Comparison of ENCODE assay signal across 9 cellular contexts in the genomic region with DNA sequence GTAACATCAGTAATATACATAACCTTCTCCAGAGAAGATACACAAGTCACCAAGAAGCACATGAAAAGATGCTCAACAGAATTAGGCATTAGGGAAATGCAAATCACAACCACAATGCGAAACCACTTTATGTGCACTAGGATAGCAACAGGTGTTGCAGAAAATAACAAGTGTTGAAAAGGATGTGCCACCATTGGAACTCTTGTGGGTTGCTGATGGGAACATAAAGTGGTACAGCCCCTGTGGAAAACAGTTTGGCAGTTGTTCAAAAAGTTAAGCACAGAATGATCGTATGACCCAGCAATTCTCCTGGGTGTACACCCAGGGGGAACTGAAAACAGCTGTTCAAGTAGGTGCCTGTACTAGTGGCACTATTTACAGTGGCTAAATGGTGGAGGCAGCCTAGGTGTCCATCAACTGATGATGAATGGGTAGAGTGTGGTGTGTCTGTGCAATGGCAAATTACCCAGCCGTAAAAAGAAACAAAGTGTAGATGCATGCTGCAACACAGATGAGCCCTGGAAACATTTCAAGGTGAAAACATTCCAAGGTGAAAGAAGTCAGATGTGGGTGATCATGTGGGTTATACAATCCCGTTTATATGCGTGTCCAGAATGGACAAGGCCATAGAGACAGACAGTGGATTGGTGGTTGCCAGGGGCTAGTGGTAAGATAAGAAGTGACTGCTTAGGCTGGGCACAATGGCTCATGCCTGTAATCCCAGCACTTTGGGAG. TPM values are rescaled to one million over a fixed set of nuclear protein-coding genes. Genes with fewer than 3 reads are reported as not detected.
DNase-seq lines count a peak whose midpoint lies in the region; ATAC-seq, FAIRE-seq and TF ChIP-seq lines count a peak whose summit lies in the region.
"Had no signal": no experiment of that assay in that cellular context is flagged by ENCODE, and none has a peak within 500 bp of the region (broad histone marks: within the 10 kb centered on the region; RNA-seq: fewer than 3 reads in every experiment).

No MANE protein-coding gene starts in this region.

- H3K27me3 ChIP-seq in GM06990 (replicated peaks; ENCODE audit: control insufficient read depth, insufficient read depth, low read length) = no peaks in the 10 kb centered on the region
- H3K27me3 ChIP-seq in A673 (replicated peaks; ENCODE audit: insufficient read depth, low read depth, low read length, poor library complexity) = no peaks in the 10 kb centered on the region
- H3K27me3 ChIP-seq in HepG2 (ENCODE audit: control insufficient read depth in 1 of 2, insufficient read depth in 2 of 2, low read length in 2 of 2) = no peaks in the 10 kb centered on the region

- H3K4me1 ChIP-seq in A673 (ENCODE audit: insufficient read depth, low read length, poor library complexity, severe bottlenecking) (no peaks in the 10 kb centered on the region), HepG2 (ENCODE audit: insufficient read depth, low read length) (no peaks in the 10 kb centered on the region)

- TF ChIP-seq CTCF in GM06990 (IDR thresholded peaks at IDR 0.05; ENCODE audit: insufficient read depth, low read length, poor library complexity, severe bottlenecking) (no peak), GM20000 (IDR thresholded peaks at IDR 0.05; ENCODE audit: extremely low read depth, missing control alignments) (no peak), A673 (conservative IDR thresholded peaks at IDR 0.05; ENCODE audit: low read depth, low read length) (no peak), HepG2 (CRISPR knock-in tag; IDR thresholded peaks at IDR 0.05) (no peak)

- ATAC-seq in HG03442 (IDR thresholded peaks at IDR 0.05; ENCODE audit: unreplicated experiment) = peak; percentile 96
- no peak for ATAC-seq in HepG2
- ATAC-seq: WTC11 had no signal

- no peak overlapping the region for H2AFZ ChIP-seq in HepG2 (ENCODE audit: low read length)

- H3K27ac ChIP-seq in A673 (ENCODE audit: low read depth, low read length, poor library complexity, severe bottlenecking) (no peak overlapping the region), HepG2 (ENCODE audit: extremely low read length, insufficient read depth, low read length) (no peak overlapping the region)

- TF ChIP-seq RAD21 in HepG2 (CRISPR knock-in tag; IDR thresholded peaks at IDR 0.05) = no peak

- no peaks in the 10 kb centered on the region for H3K79me2 ChIP-seq in HepG2 (ENCODE audit: insufficient read depth, low read length)

- no TSS peak for BruUV-seq in A673 (replicated peaks; lab: Mats Ljungman, UMichigan)
- BruUV-seq in HepG2 (replicated peaks; lab: Mats Ljungman, UMichigan) = no TSS peak

- in situ Hi-C loops in HepG2 (cut with HindIII; ENCODE audit: extremely low pct_ligation_motif_present, low pct_unique_long_range_greater_than_20kb) = no loop called here

- POLR2A ChIA-PET in A673 (lab: Charles Lee; ENCODE audit: low non-redundant PET) = no interaction called here
- POLR2A ChIA-PET in HepG2 (lab: Yijun Ruan, JAX) = no interaction called here

- H3K4me2 ChIP-seq in HepG2 (ENCODE audit: low read depth, low read length) = no peak overlapping the region

- H4K20me1 ChIP-seq in HepG2 (ENCODE audit: insufficient read depth, low read length) = no peaks in the 10 kb centered on the region

- DNase-seq in GM06990 (ENCODE audit: extremely low read depth, insufficient read length) (peak; percentile 47), GM20000 (ENCODE audit: low spot score) (peak; percentile 35), germinal center (ENCODE audit: low spot score) (peak; percentile 70), A673 (ENCODE audit: low spot score) (no peak), NCI-H1417 (lab: John Stamatoyannopoulos, UW) (no peak), HepG2 (ENCODE audit: low spot score) (no peak), NCI-H82 treated with DMSO at 0.1 percent for 48 hours (lab: John Stamatoyannopoulos, UW; ENCODE audit: unreplicated experiment) (no peak)

- 89% methylated on average over 5 of the region's 5 CpGs for WGBS in HepG2 (ENCODE audit: low lambda C conversion rate)

- H3K9me3 ChIP-seq in A673 (ENCODE audit: low read depth, low read length, poor library complexity, severe bottlenecking) (peaks cover 3% of the 10 kb centered on the region), HepG2 (ENCODE audit: low read length) (no peaks in the 10 kb centered on the region)

- no peak for FAIRE-seq in HepG2 (lab: Jason Lieb, UNC)

- intact Hi-C loops in A673 (cut with micrococcal nuclease; ENCODE audit: unreplicated experiment) (no loop called here), HepG2 (cut with micrococcal nuclease; ENCODE audit: unreplicated experiment) (no loop called here)

- H3K4me3 ChIP-seq in GM06990 (replicated peaks; ENCODE audit: low read depth, low read length) (no peak overlapping the region), A673 (ENCODE audit: low read depth, low read length, poor library complexity, severe bottlenecking) (no peak overlapping the region), HepG2 (replicated peaks in 1 of 3; ENCODE audit: insufficient read depth in 1 of 3, low read depth in 2 of 3, low read length in 3 of 3) (no peak overlapping the region)

- no peak for TF ChIP-seq POLR2A in HepG2 (IDR thresholded peaks at IDR 0.05; ENCODE audit: insufficient read depth in 1 of 2, low read depth in 2 of 2, low read length in 2 of 2)

- H3K36me3 ChIP-seq in GM06990 (ENCODE audit: control insufficient read depth, insufficient read depth, low read length) (peaks cover 13% of the 10 kb centered on the region), A673 (ENCODE audit: insufficient read depth, low read length, poor library complexity, severe bottlenecking) (no peaks in the 10 kb centered on the region), HepG2 (replicated peaks in 1 of 2; ENCODE audit: control insufficient read depth in 1 of 2, insufficient read depth in 2 of 2, low read length in 2 of 2) (peaks cover 2 to 4% of the 10 kb centered on the region in 2 experiments; a peak in 1 of 5 replicates)

- no peak for TF ChIP-seq EP300 in HepG2 (IDR thresholded peaks at IDR 0.05; ENCODE audit: low read depth in 2 of 2, low read length in 2 of 2)
- no peak for TF ChIP-seq EP300 in HepG2 (CRISPR knock-in tag; IDR thresholded peaks at IDR 0.05; ENCODE audit: borderline replicate concordance)

- CTCF ChIA-PET in A673 (lab: Charles Lee) = no interaction called here
- CTCF ChIA-PET in HepG2 (lab: Yijun Ruan, JAX; ENCODE audit: low intra/inter-chr PET ratio, low total read pairs) = no interaction called here

- H3K9ac ChIP-seq in HepG2 (ENCODE audit: insufficient read depth, low read depth, low read length) = no peak overlapping the region

RNA-seq across cellular contexts. Expression of a gene that starts 27.2 kb away (rescaled TPM):
- total RNA-seq in A673 (2021) (0.52 TPM in 1 of 2 replicates, not detected in the other), HepG2 (2016; rRNA removed; fragmentation: Illumina TruSeq; extraction: Trizol) (45.2 and 46.3 TPM in 2 replicates)
- 55.5 and 59.1 TPM in 2 replicates for total RNA-seq in HepG2 (2016; cell fraction: cytosol; rRNA removed; fragmentation: Illumina TruSeq; extraction: Trizol; ENCODE audit: low read depth)
- 40.1 and 44.9 TPM in 2 replicates for total RNA-seq in HepG2 (2016; cell fraction: insoluble cytoplasmic fraction; rRNA removed; fragmentation: Illumina TruSeq; extraction: Trizol)
- 122 and 135 TPM in 2 replicates for total RNA-seq in HepG2 (2016; cell fraction: membrane; rRNA removed; fragmentation: Illumina TruSeq; extraction: Trizol)
- total RNA-seq in HepG2 (2016; cell fraction: nucleus; rRNA removed; fragmentation: Illumina TruSeq; extraction: Trizol) = 20.8 and 25.7 TPM in 2 replicates
- 12.2 and 14.4 TPM in 2 replicates for polyA plus RNA-seq in HepG2 (2011; rRNA removed)
- 10.9 and 17.9 TPM in 2 replicates for polyA plus RNA-seq in HepG2 (2011; cell fraction: cytosol; rRNA removed)
- polyA plus RNA-seq in HepG2 (2011; cell fraction: nucleus; rRNA removed) = 5.2 and 8.5 TPM in 2 replicates
- 11.3 and 12.9 TPM in 2 replicates for polyA plus RNA-seq in HepG2 (2012)
- polyA plus RNA-seq in HepG2 (2016; cell fraction: cytosol; fragmentation: Illumina TruSeq; extraction: Trizol; ENCODE audit: low read depth) = 76.9 and 83.3 TPM in 2 replicates
- polyA plus RNA-seq in HepG2 (2016; cell fraction: insoluble cytoplasmic fraction; fragmentation: Illumina TruSeq; extraction: Trizol; ENCODE audit: low read depth) = 49.2 and 57.5 TPM in 2 replicates
- 129 and 152 TPM in 2 replicates for polyA plus RNA-seq in HepG2 (2016; cell fraction: membrane; fragmentation: Illumina TruSeq; extraction: Trizol; ENCODE audit: low read depth)
- polyA plus RNA-seq in HepG2 (2016; cell fraction: nucleus; fragmentation: Illumina TruSeq; extraction: Trizol; ENCODE audit: insufficient read depth, low read depth) = 30.6 and 33.2 TPM in 2 replicates
- polyA minus RNA-seq in HepG2 (2011; rRNA and poly(A)+ RNA removed; ENCODE audit: low replicate concordance) = 0.35 and 14.2 TPM in 2 replicates
- 5.0 and 5.8 TPM in 2 replicates for polyA minus RNA-seq in HepG2 (2011; cell fraction: cytosol; rRNA and poly(A)+ RNA removed)
- polyA minus RNA-seq in HepG2 (2011; cell fraction: nucleus; rRNA and poly(A)+ RNA removed) = 6.7 and 12.7 TPM in 2 replicates

RNA-seq across cellular contexts. Expression of a gene that starts 39.1 kb away (rescaled TPM):
- total RNA-seq in A673 (2021) = 95.9 and 130 TPM in 2 replicates
- total RNA-seq in HepG2 (2016; rRNA removed; fragmentation: Illumina TruSeq; extraction: Trizol) = 125 and 154 TPM in 2 replicates
- total RNA-seq in HepG2 (2016; cell fraction: cytosol; rRNA removed; fragmentation: Illumina TruSeq; extraction: Trizol; ENCODE audit: low read depth) = 13.0 and 15.5 TPM in 2 replicates
- total RNA-seq in HepG2 (2016; cell fraction: insoluble cytoplasmic fraction; rRNA removed; fragmentation: Illumina TruSeq; extraction: Trizol) = 125 and 156 TPM in 2 replicates
- 28.1 and 29.3 TPM in 2 replicates for total RNA-seq in HepG2 (2016; cell fraction: membrane; rRNA removed; fragmentation: Illumina TruSeq; extraction: Trizol)
- total RNA-seq in HepG2 (2016; cell fraction: nucleus; rRNA removed; fragmentation: Illumina TruSeq; extraction: Trizol) = 84.2 and 86.1 TPM in 2 replicates
- polyA plus RNA-seq in HepG2 (2011; rRNA removed) = 103 and 120 TPM in 2 replicates
- 124 and 134 TPM in 2 replicates for polyA plus RNA-seq in HepG2 (2011; cell fraction: cytosol; rRNA removed)
- polyA plus RNA-seq in HepG2 (2011; cell fraction: nucleus; rRNA removed) = 132 and 143 TPM in 2 replicates
- 69.6 and 82.1 TPM in 2 replicates for polyA plus RNA-seq in HepG2 (2012)
- polyA plus RNA-seq in HepG2 (2016; cell fraction: cytosol; fragmentation: Illumina TruSeq; extraction: Trizol; ENCODE audit: low read depth) = 9.6 and 11.8 TPM in 2 replicates
- 126 and 134 TPM in 2 replicates for polyA plus RNA-seq in HepG2 (2016; cell fraction: insoluble cytoplasmic fraction; fragmentation: Illumina TruSeq; extraction: Trizol; ENCODE audit: low read depth)
- 18.1 and 19.2 TPM in 2 replicates for polyA plus RNA-seq in HepG2 (2016; cell fraction: membrane; fragmentation: Illumina TruSeq; extraction: Trizol; ENCODE audit: low read depth)
- polyA plus RNA-seq in HepG2 (2016; cell fraction: nucleus; fragmentation: Illumina TruSeq; extraction: Trizol; ENCODE audit: insufficient read depth, low read depth) = 81.8 and 98.3 TPM in 2 replicates
- 67.1 and 157 TPM in 2 replicates for polyA minus RNA-seq in HepG2 (2011; rRNA and poly(A)+ RNA removed; ENCODE audit: low replicate concordance)
- 96.9 and 110 TPM in 2 replicates for polyA minus RNA-seq in HepG2 (2011; cell fraction: cytosol; rRNA and poly(A)+ RNA removed)
- 81.6 and 116 TPM in 2 replicates for polyA minus RNA-seq in HepG2 (2011; cell fraction: nucleus; rRNA and poly(A)+ RNA removed)

RNA-seq across cellular contexts. Expression of a gene that starts 56.3 kb away (rescaled TPM):
- total RNA-seq in A673 (2021) = 3.5 and 4.0 TPM in 2 replicates
- 16.6 and 29.6 TPM in 2 replicates for total RNA-seq in HepG2 (2016; rRNA removed; fragmentation: Illumina TruSeq; extraction: Trizol)
- 4.1 and 4.6 TPM in 2 replicates for total RNA-seq in HepG2 (2016; cell fraction: cytosol; rRNA removed; fragmentation: Illumina TruSeq; extraction: Trizol; ENCODE audit: low read depth)
- total RNA-seq in HepG2 (2016; cell fraction: insoluble cytoplasmic fraction; rRNA removed; fragmentation: Illumina TruSeq; extraction: Trizol) = 17.1 and 30.7 TPM in 2 replicates
- 11.9 and 12.6 TPM in 2 replicates for total RNA-seq in HepG2 (2016; cell fraction: membrane; rRNA removed; fragmentation: Illumina TruSeq; extraction: Trizol)
- 27.5 and 33.6 TPM in 2 replicates for total RNA-seq in HepG2 (2016; cell fraction: nucleus; rRNA removed; fragmentation: Illumina TruSeq; extraction: Trizol)
- 12.9 and 14.6 TPM in 2 replicates for polyA plus RNA-seq in HepG2 (2011; rRNA removed)
- 11.3 TPM in 2 replicates for polyA plus RNA-seq in HepG2 (2011; cell fraction: cytosol; rRNA removed)
- 3.9 and 5.2 TPM in 2 replicates for polyA plus RNA-seq in HepG2 (2011; cell fraction: nucleus; rRNA removed)
- 8.5 and 11.0 TPM in 2 replicates for polyA plus RNA-seq in HepG2 (2012)
- 3.8 TPM in 2 replicates for polyA plus RNA-seq in HepG2 (2016; cell fraction: cytosol; fragmentation: Illumina TruSeq; extraction: Trizol; ENCODE audit: low read depth)
- polyA plus RNA-seq in HepG2 (2016; cell fraction: insoluble cytoplasmic fraction; fragmentation: Illumina TruSeq; extraction: Trizol; ENCODE audit: low read depth) = 21.4 and 21.7 TPM in 2 replicates
- polyA plus RNA-seq in HepG2 (2016; cell fraction: membrane; fragmentation: Illumina TruSeq; extraction: Trizol; ENCODE audit: low read depth) = 9.6 and 10.8 TPM in 2 replicates
- polyA plus RNA-seq in HepG2 (2016; cell fraction: nucleus; fragmentation: Illumina TruSeq; extraction: Trizol; ENCODE audit: insufficient read depth, low read depth) = 42.8 and 48.3 TPM in 2 replicates
- polyA minus RNA-seq in HepG2 (2011; rRNA and poly(A)+ RNA removed; ENCODE audit: low replicate concordance) = 9.2 and 31.1 TPM in 2 replicates
- 12.1 and 12.7 TPM in 2 replicates for polyA minus RNA-seq in HepG2 (2011; cell fraction: cytosol; rRNA and poly(A)+ RNA removed)
- polyA minus RNA-seq in HepG2 (2011; cell fraction: nucleus; rRNA and poly(A)+ RNA removed) = 6.6 and 10.6 TPM in 2 replicates

Comparison
In these comparisons a context has a peak if more than half of its experiments do, and no peak if none do; other contexts are left out.
1. DNase-seq: peak in GM06990 (single experiment), GM20000 (single experiment) and germinal center (single experiment); none in A673 (single experiment), NCI-H1417 (0 of 3), HepG2 (single experiment) and NCI-H82 treated with DMSO at 0.1 percent for 48 hours (single experiment).
2. RNA of a gene that starts 27.2 kb away (total RNA-seq): 20.8 to 135 TPM in HepG2; 0.52 TPM in A673; every median in the first group is over 10 times any median in the second.